ENCODE assay signal across 1 cellular context in the genomic region with DNA sequence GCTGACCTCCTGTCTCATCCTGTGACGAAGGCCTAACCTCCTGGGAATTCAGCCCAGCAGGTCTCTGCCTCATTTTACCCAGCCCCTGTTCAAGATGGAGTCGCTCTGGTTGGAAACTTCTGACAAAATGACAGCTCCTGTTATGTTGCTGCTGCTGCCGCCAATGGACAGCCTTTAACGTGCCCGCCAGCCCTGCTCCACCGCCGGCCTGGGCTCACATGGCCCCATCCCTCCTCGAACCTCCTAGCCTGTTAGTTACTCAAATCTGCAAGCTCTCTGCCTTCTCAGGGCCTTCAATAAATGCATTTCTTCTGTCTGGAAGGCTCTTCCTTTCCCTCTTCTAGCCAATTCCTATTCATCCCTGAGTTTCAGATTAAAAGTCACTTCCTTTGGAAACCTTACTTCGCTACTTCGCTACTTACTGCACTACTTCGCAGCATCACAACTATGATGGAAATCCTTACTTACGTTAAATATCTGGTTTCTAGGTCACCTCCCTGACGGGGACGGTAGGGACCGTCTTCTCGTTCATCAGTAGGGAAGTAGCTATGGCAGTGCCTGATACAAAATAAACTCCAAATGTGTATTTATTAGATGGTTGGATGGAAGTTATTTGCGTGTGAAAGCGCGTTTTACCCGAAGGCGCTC.
TF ChIP-seq lines count a peak whose summit lies in the region.

No MANE protein-coding gene starts in this region.

TF ChIP-seq in H1, 55 proteins besides CTCF, POLR2A, EP300 and RAD21:
- TF ChIP-seq, protein P1, sequence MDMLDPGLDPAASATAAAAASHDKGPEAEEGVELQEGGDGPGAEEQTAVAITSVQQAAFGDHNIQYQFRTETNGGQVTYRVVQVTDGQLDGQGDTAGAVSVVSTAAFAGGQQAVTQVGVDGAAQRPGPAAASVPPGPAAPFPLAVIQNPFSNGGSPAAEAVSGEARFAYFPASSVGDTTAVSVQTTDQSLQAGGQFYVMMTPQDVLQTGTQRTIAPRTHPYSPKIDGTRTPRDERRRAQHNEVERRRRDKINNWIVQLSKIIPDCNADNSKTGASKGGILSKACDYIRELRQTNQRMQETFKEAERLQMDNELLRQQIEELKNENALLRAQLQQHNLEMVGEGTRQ (IDR thresholded peaks at IDR 0.05; ENCODE audit: low read length): no peak
- TF ChIP-seq BCL11A (IDR thresholded peaks at IDR 0.05; ENCODE audit: low read depth in 2 of 2, low read length in 2 of 2) (no peak), SIRT6 (IDR thresholded peaks at IDR 0.05; ENCODE audit: low read length) (no peak), RFX5 (IDR thresholded peaks at IDR 0.05; ENCODE audit: borderline replicate concordance, low read depth, low read length) (no peak)
